Comparison of ENCODE assay signal across 21 cellular contexts in the genomic region with DNA sequence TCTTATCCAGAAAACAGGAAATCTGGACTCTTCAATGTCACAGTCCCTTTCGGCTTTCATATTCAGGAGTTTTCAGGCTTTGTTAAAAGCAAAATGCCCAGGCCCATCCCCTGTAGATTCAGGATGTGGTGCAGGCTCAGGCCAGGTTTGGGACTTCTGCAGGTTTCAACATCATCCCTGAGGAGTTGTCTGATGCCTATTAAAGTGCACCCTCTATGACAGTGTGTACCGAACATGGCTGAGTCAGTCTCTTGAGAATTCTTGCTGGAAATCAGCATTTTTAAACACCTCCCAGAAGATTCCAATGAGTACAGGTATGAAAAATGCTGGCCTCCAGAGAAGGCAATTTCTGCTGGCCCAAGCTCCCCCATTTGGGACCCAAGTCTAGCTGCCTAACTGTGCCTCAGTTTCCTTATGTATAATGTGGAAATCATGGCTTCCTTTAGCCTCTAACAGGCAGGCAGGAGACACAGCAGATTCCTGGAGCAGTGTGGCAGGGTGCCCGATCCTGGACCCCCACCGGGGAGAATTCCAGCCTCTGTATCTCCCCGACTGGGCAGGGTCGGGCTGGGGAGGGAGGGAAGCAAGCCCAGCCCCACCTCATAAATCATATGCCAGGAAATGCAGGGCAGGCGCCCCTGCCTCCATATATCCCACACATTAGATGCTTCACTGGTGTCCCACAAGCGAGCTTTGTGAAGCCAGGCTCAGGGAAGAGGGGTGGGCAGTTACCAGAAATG. TPM values are rescaled to one million over a fixed set of nuclear protein-coding genes. Genes with fewer than 3 reads are reported as not detected.
"Had no signal": no experiment of that assay in that cellular context is flagged by ENCODE, and none has a peak within 500 bp of the region (broad histone marks: within the 10 kb centered on the region; RNA-seq: fewer than 3 reads in every experiment).

No MANE protein-coding gene starts in this region.

- H3K4me1 Mint-ChIP-seq: activated naive CD4-positive, alpha-beta T cell treated with anti-CD3 and anti-CD28 coated beads, Interleukin-2, amount 10 ng/mL, durations not matched to agents 7 days and 5 days; nephron; T-cell had no signal

- H3K36me3 Mint-ChIP-seq: activated naive CD4-positive, alpha-beta T cell treated with anti-CD3 and anti-CD28 coated beads, Interleukin-2, amount 10 ng/mL, durations not matched to agents 7 days and 5 days; T-cell had no signal

- DNase-seq: activated CD4-positive, alpha-beta T cell treated with anti-CD3 and anti-CD28 coated beads, Interleukin-2, amount 50 U/mL, for 1 hour; activated naive CD4-positive, alpha-beta T cell treated with anti-CD3 and anti-CD28 coated beads, Interleukin-2, amount 10 ng/mL, durations not matched to agents 7 days and 5 days; activated T-cell treated with anti-CD3 and anti-CD28 coated beads, Interleukin-2, amount 50 U/mL, for 1 hour; cortex of kidney; effector memory CD4-positive, alpha-beta T cell; occipital lobe; right cardiac atrium; small intestine; stimulated activated CD4-positive, alpha-beta T cell treated with anti-CD3 and anti-CD28 coated beads, Interleukin-4, amount 100 ng/mL, for 24 hours; stimulated activated naive CD4-positive, alpha-beta T cell; T-cell; T-helper 9 cell; tibial artery had no signal

- H3K4me3 Mint-ChIP-seq: activated naive CD4-positive, alpha-beta T cell treated with anti-CD3 and anti-CD28 coated beads, Interleukin-2, amount 10 ng/mL, durations not matched to agents 7 days and 5 days; nephron; T-cell had no signal

- H3K9me3 Mint-ChIP-seq: activated naive CD4-positive, alpha-beta T cell treated with anti-CD3 and anti-CD28 coated beads, Interleukin-2, amount 10 ng/mL, durations not matched to agents 7 days and 5 days; nephron had no signal

- H3K27ac ChIP-seq: ascending aorta, SK-N-MC, tibial artery had no signal

- H3K4me1 ChIP-seq: ascending aorta, tibial artery had no signal

- H3K27ac Mint-ChIP-seq: activated naive CD4-positive, alpha-beta T cell treated with anti-CD3 and anti-CD28 coated beads, Interleukin-2, amount 10 ng/mL, durations not matched to agents 7 days and 5 days; nephron; progenitor cell of endocrine pancreas; T-cell had no signal

- H3K27me3 ChIP-seq: ascending aorta had no signal

- H3K9me3 ChIP-seq: ascending aorta had no signal

- ATAC-seq: activated CD4-positive, CD25-positive, alpha-beta regulatory T cell treated with anti-CD3 and anti-CD28 coated beads, Interleukin-2, amount 50 U/mL, for 24 hours; right cardiac atrium; T-cell had no signal

- H3K36me3 ChIP-seq: ascending aorta, tibial artery had no signal

- H3K4me3 ChIP-seq: ascending aorta, SK-N-MC, tibial artery had no signal

RNA-seq across cellular contexts. Expression of gene SLC6A11, which starts 44.4 kb away (rescaled TPM):
- total RNA-seq: activated CD8-positive, alpha-beta memory T cell treated with anti-CD3 and anti-CD28 coated beads for 36 hours; ascending aorta; cardiac septum; epithelial cell of proximal tubule; right cardiac atrium; T-cell had no signal
